Comparison of ENCODE assay signal across 19 cellular contexts in the genomic region with DNA sequence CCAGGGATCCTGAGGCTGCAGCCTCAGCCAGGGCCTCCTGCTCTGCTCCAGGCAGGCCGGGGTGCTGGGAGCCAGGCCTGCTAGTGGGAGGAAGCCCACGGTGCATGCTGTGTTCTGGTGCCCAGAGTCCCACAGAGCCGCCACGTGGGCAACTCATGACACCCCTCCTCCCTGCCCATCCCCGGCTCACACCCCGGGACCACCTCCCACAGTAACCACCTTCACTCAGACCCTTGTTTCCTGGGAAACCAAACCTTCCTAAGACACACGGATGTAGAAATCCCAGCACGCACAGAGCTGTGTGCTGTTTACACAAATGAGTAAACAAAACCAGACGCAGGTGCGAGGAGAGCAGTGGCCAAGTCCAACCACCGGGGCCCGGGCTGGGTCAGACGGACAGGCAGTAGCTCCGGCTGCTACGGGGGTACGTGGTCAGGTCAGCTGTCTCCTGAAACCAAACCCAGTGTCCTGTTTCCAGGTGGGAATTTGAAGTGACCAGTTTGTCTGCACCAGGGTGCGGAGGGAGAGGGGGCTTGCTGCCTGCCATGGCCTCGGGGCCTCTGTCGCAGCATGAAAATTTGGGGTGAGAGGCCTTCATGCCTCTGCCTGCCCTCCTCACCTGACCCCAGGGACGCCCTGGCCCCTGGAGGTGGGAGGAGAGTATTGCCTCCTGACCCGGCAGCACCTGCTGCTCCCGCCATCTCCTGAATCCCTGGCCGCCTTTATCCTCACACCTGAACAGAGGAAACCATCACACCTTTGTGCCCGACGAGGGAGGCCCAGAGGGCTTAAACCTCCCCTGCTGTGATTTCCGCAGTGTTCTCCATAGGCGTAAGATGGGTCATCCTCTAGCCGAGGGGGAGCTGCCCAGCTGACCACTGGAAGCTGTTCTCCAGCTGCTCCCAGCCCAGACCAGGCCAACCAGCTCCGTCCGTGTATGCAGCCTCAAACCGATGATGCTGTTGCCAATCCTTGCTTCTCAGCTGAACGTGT. TPM values are rescaled to one million over a fixed set of nuclear protein-coding genes. Genes with fewer than 3 reads are reported as not detected.
DNase-seq lines count a peak whose midpoint lies in the region; ATAC-seq and TF ChIP-seq lines count a peak whose summit lies in the region.
"Had no signal": no experiment of that assay in that cellular context is flagged by ENCODE, and none has a peak within 500 bp of the region (broad histone marks: within the 10 kb centered on the region; RNA-seq: fewer than 3 reads in every experiment).

No MANE protein-coding gene starts in this region.

- peak overlapping the region; percentile 62 for H3K27ac Mint-ChIP-seq in progenitor cell of endocrine pancreas

- TF ChIP-seq CTCF in colonic mucosa (IDR thresholded peaks at IDR 0.05), result no peak
- TF ChIP-seq CTCF in progenitor cell of endocrine pancreas (IDR thresholded peaks at IDR 0.05; ENCODE audit: unreplicated experiment), result peak; percentile 32

- H3K36me3 Mint-ChIP-seq in progenitor cell of endocrine pancreas (ENCODE audit: insufficient read depth), result no peaks in the 10 kb centered on the region
- H3K36me3 Mint-ChIP-seq: naive B cell had no signal

- H3K27me3 Mint-ChIP-seq in progenitor cell of endocrine pancreas, result peaks cover 15% of the 10 kb centered on the region

- intact Hi-C loops in colonic mucosa (cut with DNase I), result no loop called here

- no peaks in the 10 kb centered on the region for H3K9me3 ChIP-seq in colonic mucosa
- H3K9me3 ChIP-seq: ascending aorta, BE2C had no signal

- DNase-seq in NCI-H1105 treated with DMSO at 0.1 percent for 48 hours (lab: John Stamatoyannopoulos, UW) (peak; percentile 10), NCI-H1105 (lab: John Stamatoyannopoulos, UW) (no peak), NCI-H2196 (lab: John Stamatoyannopoulos, UW; ENCODE audit: unreplicated experiment) (peak; percentile 66), colonic mucosa (peak; percentile 55), progenitor cell of endocrine pancreas (ENCODE audit: low spot score, unreplicated experiment) (peak; percentile 31), GM19240 (ENCODE audit: insufficient read length, low spot score) (no peak)
- DNase-seq: activated gamma-delta T cell; BE2C; KG1; naive B cell; stimulated activated naive CD4-positive, alpha-beta T cell treated with Interleukin-2 at 50 U/mL for 16 hours had no signal

- H3K4me3 ChIP-seq in colonic mucosa, result no peak overlapping the region
- H3K4me3 ChIP-seq: ascending aorta, lung had no signal

- H3K9ac ChIP-seq in colonic mucosa (ENCODE audit: low read depth in 2 of 2, low read length in 2 of 2), result no peak overlapping the region

- no peaks in the 10 kb centered on the region for H3K27me3 ChIP-seq in colonic mucosa
- H3K27me3 ChIP-seq: ascending aorta, BE2C had no signal

- no peaks in the 10 kb centered on the region for H3K9me3 Mint-ChIP-seq in progenitor cell of endocrine pancreas (ENCODE audit: low read depth)
- H3K9me3 Mint-ChIP-seq: naive B cell had no signal

- ATAC-seq in GM21723 (IDR thresholded peaks at IDR 0.05; ENCODE audit: unreplicated experiment), result no peak
- no peak for ATAC-seq in HG03354 (IDR thresholded peaks at IDR 0.05; ENCODE audit: poor library complexity, severe bottlenecking, unreplicated experiment)
- ATAC-seq: activated CD4-positive, CD25-positive, alpha-beta regulatory T cell treated with anti-CD3 and anti-CD28 coated beads, Interleukin-2, amount 50 U/mL, for 24 hours had no signal

- H3K4me3 Mint-ChIP-seq in progenitor cell of endocrine pancreas (ENCODE audit: low read depth), result no peak overlapping the region
- H3K4me3 Mint-ChIP-seq: naive B cell had no signal

- no peak overlapping the region for H3K27ac ChIP-seq in colonic mucosa
- H3K27ac ChIP-seq: 22Rv1, ascending aorta had no signal

- no peaks in the 10 kb centered on the region for H3K4me1 ChIP-seq in colonic mucosa
- H3K4me1 ChIP-seq: BE2C had no signal

- no peaks in the 10 kb centered on the region for H3K36me3 ChIP-seq in colonic mucosa
- H3K36me3 ChIP-seq: ascending aorta, BE2C had no signal

- H3K4me1 Mint-ChIP-seq in progenitor cell of endocrine pancreas (ENCODE audit: low read depth), result peaks cover 36% of the 10 kb centered on the region

RNA-seq across cellular contexts. Expression of gene SMOC2, which starts 52.0 kb away (rescaled TPM):
- 10 to 100 TPM; 25.6 to 29.6 TPM for total RNA-seq in colonic mucosa
- total RNA-seq in progenitor cell of endocrine pancreas, result 4.8 and 5.9 TPM in 2 replicates
- total RNA-seq: fibroblast of villous mesenchyme; T-helper 1 cell treated with Interleukin-12 subunit alpha and Interleukin-12 subunit beta and Interleukin-4 antibody, amounts not matched to agents 30 ng/mL and 1 ng/mL, for 36 hours had no signal

Comparison
In these comparisons a context has a peak if more than half of its experiments do, and no peak if none do; other contexts are left out.
1. DNase-seq: peak in NCI-H1105 treated with DMSO at 0.1 percent for 48 hours (single experiment), NCI-H2196 (single experiment), colonic mucosa (single experiment) and progenitor cell of endocrine pancreas (single experiment); none in NCI-H1105 (single experiment) and GM19240 (single experiment).